Comparison of ENCODE assay signal across 11 cellular contexts in genomic region chr18:10453261-10453884, GRCh38. TPM values are rescaled to one million over a fixed set of nuclear protein-coding genes. Genes with fewer than 3 reads are reported as not detected.
A peak's percentile ranks its signal among the peaks of the same experiment; 100 is the strongest.
DNase-seq lines count a peak whose midpoint lies in the region; ATAC-seq and TF ChIP-seq lines count a peak whose summit lies in the region.
"Had no signal": no experiment of that assay in that cellular context is flagged by ENCODE, and none has a peak within 500 bp of the region (broad histone marks: within the 10 kb centered on the region; RNA-seq: fewer than 3 reads in every experiment).

No MANE protein-coding gene starts in this region.

- no peaks in the 10 kb centered on the region for H3K9me3 Mint-ChIP-seq in nephron progenitor cell
- no peaks in the 10 kb centered on the region for H3K9me3 Mint-ChIP-seq in natural killer cell
- H3K9me3 Mint-ChIP-seq: central memory CD8-positive, alpha-beta T cell had no signal

- H3K9me3 ChIP-seq in gastroesophageal sphincter (no peaks in the 10 kb centered on the region), upper lobe of left lung (no peaks in the 10 kb centered on the region)

- 52 to 75% methylated on average over 8 to 10 of the region's 15 CpGs for WGBS in gastroesophageal sphincter (ENCODE audit: low coverage in 1 of 2), 2 donors
- 54 to 56% methylated on average over 13 to 15 of the region's 15 CpGs for WGBS in upper lobe of left lung, 2 donors

- intact Hi-C loops in natural killer cell (cut with micrococcal nuclease): no loop called here

- H3K4me1 ChIP-seq in gastroesophageal sphincter (peaks cover 0 to 38% (median 4%) of the 10 kb centered on the region in 3 donors), upper lobe of left lung (peaks cover 9 to 33% (median 15%) of the 10 kb centered on the region in 4 donors)

- DNase-seq in NCI-H748 (lab: John Stamatoyannopoulos, UW; ENCODE audit: unreplicated experiment) (peak; percentile 15), NCI-H748 treated with DMSO at 0.1 percent for 48 hours (lab: John Stamatoyannopoulos, UW) (no peak), nephron progenitor cell (no peak), upper lobe of left lung (no peak), natural killer cell (no peak)
- DNase-seq: stimulated activated CD4-positive, alpha-beta T cell treated with anti-CD3 and anti-CD28 coated beads, Interleukin-12 subunit alpha, Interleukin-12 subunit beta, amount 100 ng/mL, for 4 hours had no signal

- H3K4me3 Mint-ChIP-seq in nephron progenitor cell: peak overlapping the region; percentile 67
- no peak overlapping the region for H3K4me3 Mint-ChIP-seq in natural killer cell
- H3K4me3 Mint-ChIP-seq: central memory CD8-positive, alpha-beta T cell had no signal

- H3K27ac Mint-ChIP-seq in nephron progenitor cell (peak overlapping the region; percentile 59), natural killer cell (no peak overlapping the region)

- no peaks in the 10 kb centered on the region for H3K27me3 Mint-ChIP-seq in nephron progenitor cell (ENCODE audit: low read depth, poor library complexity)
- H3K27me3 Mint-ChIP-seq in natural killer cell (ENCODE audit: low read depth in 2 of 2): peaks cover 40 to 79% of the 10 kb centered on the region in 2 donors

- ATAC-seq in gastroesophageal sphincter (peak; percentile 7), upper lobe of left lung (ENCODE audit: low FRiP score in 2 of 2) (peak in 1 of 2 donors; percentile 32), HG03196 (IDR thresholded peaks at IDR 0.05; ENCODE audit: unreplicated experiment) (no peak), natural killer cell (no peak), GM19328 (IDR thresholded peaks at IDR 0.05; ENCODE audit: unreplicated experiment) (no peak)

- no peak for TF ChIP-seq CTCF in gastroesophageal sphincter (IDR thresholded peaks at IDR 0.05)
- no peak for TF ChIP-seq CTCF in nephron progenitor cell (IDR thresholded peaks at IDR 0.05)
- TF ChIP-seq CTCF in upper lobe of left lung (IDR thresholded peaks at IDR 0.05): no peak
- TF ChIP-seq CTCF in natural killer cell (IDR thresholded peaks at IDR 0.05): no peak

- H3K4me1 Mint-ChIP-seq in nephron progenitor cell (peaks cover 60% of the 10 kb centered on the region), natural killer cell (no peaks in the 10 kb centered on the region)
- H3K4me1 Mint-ChIP-seq: central memory CD8-positive, alpha-beta T cell had no signal

- peaks cover 22% of the 10 kb centered on the region for H3K27me3 ChIP-seq in gastroesophageal sphincter
- peaks cover 0 to 6% (median 0%) of the 10 kb centered on the region in 4 donors for H3K27me3 ChIP-seq in upper lobe of left lung

- H3K27ac ChIP-seq in gastroesophageal sphincter (peak overlapping the region in 3 of 4 donors; percentile 83 to 90 (median 83)), upper lobe of left lung (peak overlapping the region; percentile 74 to 89 (median 86))

- H3K36me3 Mint-ChIP-seq in nephron progenitor cell (ENCODE audit: low read depth) (no peaks in the 10 kb centered on the region), natural killer cell (no peaks in the 10 kb centered on the region)

- no peaks in the 10 kb centered on the region for H3K36me3 ChIP-seq in gastroesophageal sphincter
- no peaks in the 10 kb centered on the region for H3K36me3 ChIP-seq in upper lobe of left lung

- H3K4me3 ChIP-seq in gastroesophageal sphincter (peak overlapping the region in 1 of 2 donors; percentile 75), upper lobe of left lung (peak overlapping the region in 3 of 4 donors; percentile 50 to 81 (median 73))

- TF ChIP-seq EP300 in gastroesophageal sphincter (IDR thresholded peaks at IDR 0.05) (no peak), upper lobe of left lung (IDR thresholded peaks at IDR 0.05) (no peak)

- no peak for TF ChIP-seq POLR2A in gastroesophageal sphincter (IDR thresholded peaks at IDR 0.05)
- TF ChIP-seq POLR2A in upper lobe of left lung (IDR thresholded peaks at IDR 0.05): no peak

RNA-seq across cellular contexts. Expression of gene APCDD1, which starts 1.1 kb away (rescaled TPM):
- 100 to 1,000 TPM in 1 of 4 donors, 10 to 100 TPM in 3; 34.7 to 196 (median 41.3) TPM for total RNA-seq in gastroesophageal sphincter
- total RNA-seq in upper lobe of left lung: 10 to 100 TPM in 5 of 6 donors, 1 to 10 TPM in 1; 8.4 to 40.4 (median 24.1) TPM
- total RNA-seq in natural killer cell: under 1 TPM in 1 of 3 donors, not detected in 2; 0.13 TPM
- total RNA-seq: HT-29 had no signal

Comparison
In these comparisons a context has a peak if more than half of its experiments do, and no peak if none do; other contexts are left out.
1. RNA of gene APCDD1, which starts 1.1 kb away (total RNA-seq): 34.7 to 196 TPM in gastroesophageal sphincter and 8.4 to 40.4 TPM in upper lobe of left lung; 0.13 TPM in natural killer cell; every median in the first group is over 4 times any median in the second.